ENCODE assay signal across 12 cellular contexts in genomic region chr3:112699436-112699978, GRCh38. TPM values are rescaled to one million over a fixed set of nuclear protein-coding genes. Genes with fewer than 3 reads are reported as not detected.
DNase-seq lines count a peak whose midpoint lies in the region; ATAC-seq and TF ChIP-seq lines count a peak whose summit lies in the region.
"Had no signal": no experiment of that assay in that cellular context is flagged by ENCODE, and none has a peak within 500 bp of the region (broad histone marks: within the 10 kb centered on the region; RNA-seq: fewer than 3 reads in every experiment).

No MANE protein-coding gene starts in this region.

- no peaks in the 10 kb centered on the region for H3K27me3 ChIP-seq in GM23248 (replicated peaks; ENCODE audit: insufficient read depth)
- H3K27me3 ChIP-seq: right lobe of liver, vagina had no signal

- no peaks in the 10 kb centered on the region for H3K79me2 ChIP-seq in GM23248 (ENCODE audit: insufficient read depth)

- H3K9ac ChIP-seq in GM23248: no peak overlapping the region

- peak overlapping the region; percentile 43 for H3K27ac ChIP-seq in GM23248
- H3K27ac ChIP-seq: right lobe of liver, vagina had no signal

- H3K36me3 ChIP-seq in GM23248 (ENCODE audit: low read depth): no peaks in the 10 kb centered on the region
- H3K36me3 ChIP-seq: right lobe of liver, vagina had no signal

- peaks cover 55% of the 10 kb centered on the region for H3K4me1 ChIP-seq in GM23248 (ENCODE audit: insufficient read depth)
- H3K4me1 ChIP-seq: right lobe of liver had no signal

- H3K9me3 ChIP-seq in GM23248 (ENCODE audit: low read depth): no peaks in the 10 kb centered on the region
- H3K9me3 ChIP-seq: right lobe of liver, vagina had no signal

- in situ Hi-C loops in GM23248 (cut with MboI): no loop called here

- H3F3A ChIP-seq in GM23248 (ENCODE audit: insufficient read depth): peaks cover 30% of the 10 kb centered on the region

- peak overlapping the region; percentile 12 for H3K4me2 ChIP-seq in GM23248 (ENCODE audit: unreplicated experiment)

- ATAC-seq in HG03280 (IDR thresholded peaks at IDR 0.05; ENCODE audit: unreplicated experiment) (no peak), sciatic nerve (no peak)
- ATAC-seq: esophagus mucosa, right lobe of liver had no signal

- TF ChIP-seq CTCF in epithelial cell of esophagus (IDR thresholded peaks at IDR 0.05; ENCODE audit: insufficient read depth, low read depth, low read length, missing control alignments) (peak; percentile 22), retinal pigment epithelial cell (conservative IDR thresholded peaks at IDR 0.05; ENCODE audit: low read depth, low read length) (peak; percentile 9)

- H3K4me3 ChIP-seq in GM23248: no peak overlapping the region
- H3K4me3 ChIP-seq in epithelial cell of esophagus (ENCODE audit: low read length): no peak overlapping the region
- H3K4me3 ChIP-seq in retinal pigment epithelial cell (ENCODE audit: low read length): no peak overlapping the region
- H3K4me3 ChIP-seq: right lobe of liver, vagina had no signal

- 0 out of 2 replicates have a peak overlapping the region, but pooled peaks have one; percentile 30 for H2AFZ ChIP-seq in GM23248

- peak; percentile 90 for DNase-seq in GM23248
- peak; percentile 75 for DNase-seq in RKO (ENCODE audit: low spot score)
- DNase-seq in epithelial cell of esophagus (ENCODE audit: low read depth): peak; percentile 58
- DNase-seq in retinal pigment epithelial cell (ENCODE audit: low read depth): no peak
- no peak for DNase-seq in activated T-cell treated with anti-CD3 and anti-CD28 coated beads, Interleukin-2, amount 50 U/mL, for 48 hours
- DNase-seq in sciatic nerve (ENCODE audit: low spot score): no peak
- DNase-seq: amniotic stem cell, NCI-H446, right lobe of liver had no signal

- intact Hi-C loops in sciatic nerve (cut with DNase I): no loop called here

- WGBS in GM23248 (ENCODE audit: low coverage in 1 of 2, low lambda C conversion rate in 2 of 2, missing lambda C conversion rate in 2 of 2), 2 experiments: 2 to 11% methylated on average over 4 of the region's 4 CpGs

- H4K20me1 ChIP-seq in GM23248 (ENCODE audit: insufficient read depth): no peaks in the 10 kb centered on the region

- no peaks in the 10 kb centered on the region for H3K9me2 ChIP-seq in GM23248 (ENCODE audit: insufficient read depth)

RNA-seq across cellular contexts. Expression of gene CCDC80, which starts 58.6 kb away (rescaled TPM):
- total RNA-seq in GM23248 (2014; rRNA removed; shearing (Covaris generic)): 1,174 and 1,238 TPM in 2 replicates
- polyA plus RNA-seq in GM23248 (2016; fragmentation: Nextera tagmentation; extraction: Ambion mirVana): 2,200 and 2,264 TPM in 2 replicates
- 143 TPM for total RNA-seq in sciatic nerve

Comparison
In these comparisons a context has a peak if more than half of its experiments do, and no peak if none do; other contexts are left out.
1. DNase-seq: peak in GM23248 (single experiment), RKO (single experiment) and epithelial cell of esophagus (single experiment); none in retinal pigment epithelial cell (single experiment), activated T-cell treated with anti-CD3 and anti-CD28 coated beads, Interleukin-2, amount 50 U/mL, for 48 hours (0 of 2) and sciatic nerve (single experiment).